11 cellular contexts compared by ENCODE assay signal in genomic region chr15:73989001-73989798, GRCh38. TPM values are rescaled to one million over a fixed set of nuclear protein-coding genes. Genes with fewer than 3 reads are reported as not detected.
A peak's percentile ranks its signal among the peaks of the same experiment; 100 is the strongest.
DNase-seq lines count a peak whose midpoint lies in the region; ATAC-seq and TF ChIP-seq lines count a peak whose summit lies in the region.
"Had no signal": no experiment of that assay in that cellular context is flagged by ENCODE, and none has a peak within 500 bp of the region (broad histone marks: within the 10 kb centered on the region; RNA-seq: fewer than 3 reads in every experiment).

No MANE protein-coding gene starts in this region.

- H3K27me3 ChIP-seq in left ventricle myocardium inferior (ENCODE audit: low read depth) (no peaks in the 10 kb centered on the region), mucosa of rectum (ENCODE audit: control insufficient read depth in 2 of 2, insufficient read depth in 2 of 2, low read length in 2 of 2) (no peaks in the 10 kb centered on the region), vagina (no peaks in the 10 kb centered on the region)
- H3K27me3 ChIP-seq in CD4-positive, alpha-beta memory T cell (ENCODE audit: insufficient read depth, low read length): no peaks in the 10 kb centered on the region

- H3K9me3 Mint-ChIP-seq in CD4-positive, alpha-beta memory T cell: no peaks in the 10 kb centered on the region

- DNase-seq in left ventricle myocardium inferior: no peak
- DNase-seq in Right ventricle myocardium superior: no peak
- peak; percentile 79 to 86 for DNase-seq in cardiac fibroblast (ENCODE audit: low read depth in 2 of 2)
- DNase-seq in vagina (ENCODE audit: extremely low spot score in 2 of 2): no peak
- no peak for DNase-seq in RPMI8226
- DNase-seq in CD4-positive, alpha-beta memory T cell: no peak
- DNase-seq in NK-92 treated with Interleukin-12 subunit alpha and Interleukin-12 subunit beta, amount 100 ng/mL, for 24 hours (lab: John Stamatoyannopoulos, UW): no peak
- DNase-seq: activated naive CD4-positive, alpha-beta T cell treated with Interleukin-2 at 50 U/mL for 16 hours; NCI-H1930; T-helper 1 cell had no signal

- peaks cover 18% of the 10 kb centered on the region for H3K36me3 ChIP-seq in left ventricle myocardium inferior
- peaks cover 0 to 2% of the 10 kb centered on the region in 2 donors for H3K36me3 ChIP-seq in mucosa of rectum (ENCODE audit: control insufficient read depth in 2 of 2, insufficient read depth in 2 of 2, low read length in 2 of 2)
- H3K36me3 ChIP-seq in vagina: no peaks in the 10 kb centered on the region
- no peaks in the 10 kb centered on the region for H3K36me3 ChIP-seq in CD4-positive, alpha-beta memory T cell (ENCODE audit: insufficient read depth, low read length)

- CTCF ChIA-PET in CD4-positive, alpha-beta memory T cell (lab: Charles Lee; ENCODE audit: partially characterized antibody): interaction anchor here (1.0 to 7.8 kb wide), 5 partner anchors 10 to 18 kb away, joined by 4 to 46 read pairs (median 4); no protein-coding TSS in a partner anchor

- no peak for TF ChIP-seq POLR2A in vagina (IDR thresholded peaks at IDR 0.05)

- H3K27ac Mint-ChIP-seq in CD4-positive, alpha-beta memory T cell: peak overlapping the region in 3 of 7 donors; percentile 17 to 40 (median 30)

- TF ChIP-seq CTCF in left ventricle myocardium inferior (IDR thresholded peaks at IDR 0.05; ENCODE audit: borderline replicate concordance): no peak
- TF ChIP-seq CTCF in cardiac fibroblast (IDR thresholded peaks at IDR 0.05; ENCODE audit: low read depth, low read length): no peak
- no peak for TF ChIP-seq CTCF in vagina (IDR thresholded peaks at IDR 0.05)

- H3K9ac ChIP-seq in mucosa of rectum (ENCODE audit: low read depth in 1 of 2, low read length in 2 of 2): no peak overlapping the region

- intact Hi-C loops in left ventricle myocardium inferior (cut with micrococcal nuclease) (no loop called here), Right ventricle myocardium superior (cut with DNase I) (no loop called here), vagina (cut with DNase I) (no loop called here)
- intact Hi-C loops in CD4-positive, alpha-beta memory T cell (cut with micrococcal nuclease): no loop called here

- H3K9me3 ChIP-seq in left ventricle myocardium inferior (replicated peaks) (no peaks in the 10 kb centered on the region), mucosa of rectum (ENCODE audit: control insufficient read depth in 2 of 2, low read length in 2 of 2) (no peaks in the 10 kb centered on the region), vagina (no peaks in the 10 kb centered on the region)
- H3K9me3 ChIP-seq in CD4-positive, alpha-beta memory T cell (ENCODE audit: control insufficient read depth in 1 of 2, low read length in 2 of 2): no peaks in the 10 kb centered on the region

- ATAC-seq in Right ventricle myocardium superior (ENCODE audit: poor library complexity): no peak

- POLR2A ChIA-PET in CD4-positive, alpha-beta memory T cell (lab: Charles Lee; ENCODE audit: partially characterized antibody): no interaction called here

- H3K4me1 Mint-ChIP-seq in CD4-positive, alpha-beta memory T cell: peaks cover 15 to 40% (median 24%) of the 10 kb centered on the region in 4 donors

- H3K4me1 ChIP-seq in left ventricle myocardium inferior (peaks cover 98% of the 10 kb centered on the region), mucosa of rectum (ENCODE audit: control insufficient read depth in 2 of 2, insufficient read depth in 2 of 2, low read length in 2 of 2) (peaks cover 15 to 30% of the 10 kb centered on the region in 2 donors), vagina (peaks cover 88% of the 10 kb centered on the region)
- H3K4me1 ChIP-seq in CD4-positive, alpha-beta memory T cell (ENCODE audit: insufficient read depth, low read length): peaks cover 29% of the 10 kb centered on the region

- H3K27ac ChIP-seq in left ventricle myocardium inferior (replicated peaks) (peak overlapping the region; percentile 100), mucosa of rectum (ENCODE audit: low read depth in 2 of 2, low read length in 2 of 2) (peak overlapping the region; percentile 2 to 25), vagina (peak overlapping the region; percentile 51)
- H3K27ac ChIP-seq in CD4-positive, alpha-beta memory T cell (ENCODE audit: low read depth, low read length): no peak overlapping the region

- H3K27me3 Mint-ChIP-seq in CD4-positive, alpha-beta memory T cell: no peaks in the 10 kb centered on the region

- no peak overlapping the region for H3K4me3 ChIP-seq in left ventricle myocardium inferior
- H3K4me3 ChIP-seq in cardiac fibroblast (replicated peaks in 1 of 2; ENCODE audit: low read depth in 2 of 2, low read length in 2 of 2): no peak overlapping the region
- H3K4me3 ChIP-seq in mucosa of rectum (ENCODE audit: low read length in 2 of 2): no peak overlapping the region
- H3K4me3 ChIP-seq in vagina: no peak overlapping the region
- H3K4me3 ChIP-seq in CD4-positive, alpha-beta memory T cell (ENCODE audit: low read length in 2 of 2): no peak overlapping the region

- H3K4me3 Mint-ChIP-seq in CD4-positive, alpha-beta memory T cell: peak overlapping the region in 1 of 8 donors; percentile 35

- H3K36me3 Mint-ChIP-seq in CD4-positive, alpha-beta memory T cell: peaks cover 13 to 19% of the 10 kb centered on the region in 2 donors

RNA-seq across cellular contexts. Expression of gene STOML1, which starts 2.9 kb away (rescaled TPM):
- total RNA-seq in left ventricle myocardium inferior: 26.1 TPM
- 26.8 TPM for total RNA-seq in Right ventricle myocardium superior
- total RNA-seq in vagina: 15.0 TPM
- 10 to 100 TPM; 10.8 to 11.1 TPM for total RNA-seq in CD4-positive, alpha-beta memory T cell
- 1 to 10 TPM; 8.1 to 8.7 TPM for polyA plus RNA-seq in CD4-positive, alpha-beta memory T cell

RNA-seq across cellular contexts. Expression of gene PML, which starts 5.3 kb away (rescaled TPM):
- total RNA-seq in left ventricle myocardium inferior (19.1 TPM), Right ventricle myocardium superior (18.2 TPM), vagina (107 TPM)
- 10 to 100 TPM; 61.5 to 66.6 TPM for total RNA-seq in CD4-positive, alpha-beta memory T cell
- polyA plus RNA-seq in CD4-positive, alpha-beta memory T cell: 10 to 100 TPM in 1 of 2 donors, 1 to 10 TPM in 1; 9.6 to 33.2 TPM

Comparison
In these comparisons a context has a peak if more than half of its experiments do, and no peak if none do; other contexts are left out.
1. DNase-seq: peak in cardiac fibroblast (2 of 2); none in left ventricle myocardium inferior (single experiment), Right ventricle myocardium superior (single experiment), vagina (0 of 2), RPMI8226 (single experiment), CD4-positive, alpha-beta memory T cell (0 of 5) and NK-92 treated with Interleukin-12 subunit alpha and Interleukin-12 subunit beta, amount 100 ng/mL, for 24 hours (single experiment).